In genomic region chr2:105432749-105433148, GRCh38 we compare ENCODE assay signal across 16 cellular contexts. TPM values are rescaled to one million over a fixed set of nuclear protein-coding genes. Genes with fewer than 3 reads are reported as not detected.
A peak's percentile ranks its signal among the peaks of the same experiment; 100 is the strongest.
DNase-seq lines count a peak whose midpoint lies in the region; ATAC-seq and TF ChIP-seq lines count a peak whose summit lies in the region.
"Had no signal": no experiment of that assay in that cellular context is flagged by ENCODE, and none has a peak within 500 bp of the region (broad histone marks: within the 10 kb centered on the region; RNA-seq: fewer than 3 reads in every experiment).

No MANE protein-coding gene starts in this region.

- H3K27me3 ChIP-seq in Panc1 (ENCODE audit: control insufficient read depth, insufficient read depth, low read length) (no peaks in the 10 kb centered on the region), mammary epithelial cell (ENCODE audit: insufficient read depth, low read length) (no peaks in the 10 kb centered on the region), sigmoid colon (no peaks in the 10 kb centered on the region)

- TF ChIP-seq EP300 in sigmoid colon (IDR thresholded peaks at IDR 0.05), result no peak

- no peaks in the 10 kb centered on the region for H3K79me2 ChIP-seq in mammary epithelial cell (ENCODE audit: insufficient read depth, low read length)

- ATAC-seq in Panc1, result peak; percentile 26
- ATAC-seq in GM19328 (IDR thresholded peaks at IDR 0.05; ENCODE audit: unreplicated experiment), result no peak
- ATAC-seq: activated CD4-positive, alpha-beta T cell treated with anti-CD3 and anti-CD28 coated beads for 36 hours; activated T-helper 17 cell treated with anti-CD3 and anti-CD28 coated beads, Interleukin-2, amount 50 U/mL, for 72 hours had no signal

- intact Hi-C loops in Panc1 (cut with micrococcal nuclease; ENCODE audit: unreplicated experiment) (no loop called here), mammary epithelial cell (cut with micrococcal nuclease) (no loop called here), sigmoid colon (cut with DNase I) (no loop called here)

- no peaks in the 10 kb centered on the region for H4K20me1 ChIP-seq in mammary epithelial cell (ENCODE audit: insufficient read depth, low read length)

- peak overlapping the region; percentile 45 for H2AFZ ChIP-seq in mammary epithelial cell (ENCODE audit: low read depth, low read length)

- no peak for TF ChIP-seq CTCF in Panc1 (IDR thresholded peaks at IDR 0.05)
- TF ChIP-seq CTCF in mammary epithelial cell (conservative IDR thresholded peaks at IDR 0.05 in 1 of 2, IDR thresholded peaks at IDR 0.05 in 1 of 2; ENCODE audit: extremely low read depth in 1 of 2, insufficient read depth in 1 of 2, low read depth in 1 of 2, low read length in 2 of 2), result no peak
- no peak for TF ChIP-seq CTCF in fibroblast of villous mesenchyme (IDR thresholded peaks at IDR 0.05; ENCODE audit: insufficient read depth, low read depth, low read length)
- no peak for TF ChIP-seq CTCF in sigmoid colon (IDR thresholded peaks at IDR 0.05)

- peak overlapping the region; percentile 92 for H3K27ac ChIP-seq in Panc1 (ENCODE audit: low read length)
- H3K27ac ChIP-seq in mammary epithelial cell (ENCODE audit: insufficient read depth, low read depth, low read length), result no peak overlapping the region
- H3K27ac ChIP-seq in sigmoid colon, result peak overlapping the region in 3 of 4 donors; percentile 29 to 64 (median 52)
- H3K27ac ChIP-seq in caudate nucleus (ENCODE audit: low read depth, low read length), result no peak overlapping the region

- dilution Hi-C loops in mammary epithelial cell (cut with HindIII; ENCODE audit: low sequenced_read_pairs), result no loop called here

- DNase-seq in Panc1 (ENCODE audit: low read depth, low spot score), result no peak
- peak; percentile 41 for DNase-seq in mammary epithelial cell
- peak; percentile 86 for DNase-seq in fibroblast of villous mesenchyme (ENCODE audit: low read depth)
- no peak for DNase-seq in sigmoid colon
- DNase-seq in caudate nucleus (lab: John Stamatoyannopoulos, UW), result no peak
- DNase-seq in stimulated activated CD4-positive, alpha-beta T cell treated with anti-CD3 and anti-CD28 coated beads, Interleukin-4, amount 100 ng/mL, for 1 hour, result no peak
- DNase-seq: activated CD4-positive, alpha-beta T cell treated with anti-CD3 and anti-CD28 coated beads for 36 hours; activated naive CD8-positive, alpha-beta T cell treated with anti-CD3 and anti-CD28 coated beads, Interleukin-2, amount 10 ng/mL, durations not matched to agents 7 days and 5 days; AML-193; effector CD4-positive, alpha-beta T cell; foreskin fibroblast; kidney glomerular epithelial cell; NCI-H510A; trophoblast cell had no signal

- no peak for TF ChIP-seq POLR2A in sigmoid colon (IDR thresholded peaks at IDR 0.05)

- no peak overlapping the region for H3K4me2 ChIP-seq in mammary epithelial cell (ENCODE audit: insufficient read depth, low read depth, low read length)

- POLR2A ChIA-PET in Panc1 (lab: Charles Lee), result no interaction called here

- no peaks in the 10 kb centered on the region for H3K36me3 ChIP-seq in Panc1 (ENCODE audit: control insufficient read depth, insufficient read depth, low read length)
- H3K36me3 ChIP-seq in mammary epithelial cell (ENCODE audit: insufficient read depth, low read length), result no peaks in the 10 kb centered on the region
- H3K36me3 ChIP-seq in sigmoid colon, result no peaks in the 10 kb centered on the region

- 40% methylated on average over 4 of the region's 4 CpGs for WGBS in mammary epithelial cell (ENCODE audit: low coverage, missing lambda C conversion rate)
- 57 to 69% methylated on average over 4 of the region's 4 CpGs for WGBS in sigmoid colon, 2 donors

- CTCF ChIA-PET in Panc1 (lab: Charles Lee) (interaction anchor here (0.7 kb wide), 1 partner anchor 29 kb away, joined by 8 read pairs; no protein-coding TSS in a partner anchor), mammary epithelial cell (lab: Charles Lee; ENCODE audit: low non-redundant PET) (no interaction called here)

- H3K9me3 ChIP-seq in Panc1 (ENCODE audit: control insufficient read depth, insufficient read depth, low read depth, low read length), result no peaks in the 10 kb centered on the region
- H3K9me3 ChIP-seq in mammary epithelial cell (replicated peaks; ENCODE audit: insufficient read depth, low read length), result no peaks in the 10 kb centered on the region
- no peaks in the 10 kb centered on the region for H3K9me3 ChIP-seq in sigmoid colon

- H3K4me3 ChIP-seq in Panc1 (ENCODE audit: low read depth in 2 of 2, low read length in 2 of 2) (peak overlapping the region in 1 of 2 experiments; percentile 2; a peak in 1 of 4 replicates), mammary epithelial cell (replicated peaks in 1 of 3; ENCODE audit: insufficient read depth in 1 of 3, low read depth in 2 of 3, low read length in 3 of 3) (no peak overlapping the region), fibroblast of villous mesenchyme (ENCODE audit: low read depth, low read length) (no peak overlapping the region), sigmoid colon (no peak overlapping the region)

- in situ Hi-C loops in Panc1 (cut with HindIII; ENCODE audit: low pct_unique_long_range_greater_than_20kb, low sequenced_read_pairs) (no loop called here), mammary epithelial cell (cut with MboI; ENCODE audit: low sequenced_read_pairs in 2 of 2) (no loop called here)

- no peak overlapping the region for H3K9ac ChIP-seq in mammary epithelial cell (ENCODE audit: insufficient read depth, low read length)

- BruUV-seq in Panc1 (replicated peaks; lab: Mats Ljungman, UMichigan), result no TSS peak
- no TSS peak for BruUV-seq in mammary epithelial cell (replicated peaks; lab: Mats Ljungman, UMichigan)

- peaks cover 42% of the 10 kb centered on the region for H3K4me1 ChIP-seq in Panc1 (ENCODE audit: control insufficient read depth, insufficient read depth, low read length)
- peaks cover 10% of the 10 kb centered on the region for H3K4me1 ChIP-seq in mammary epithelial cell (ENCODE audit: insufficient read depth, low read length)
- H3K4me1 ChIP-seq in sigmoid colon, result peaks cover 0 to 27% (median 21%) of the 10 kb centered on the region in 4 donors

RNA-seq across cellular contexts. Expression of gene FHL2, which starts 33.9 kb away (rescaled TPM):
- total RNA-seq in Panc1 (2021; ENCODE audit: unreplicated experiment) (378 TPM), mammary epithelial cell (100 to 1,000 TPM; 158 to 363 TPM), fibroblast of villous mesenchyme (343 and 346 TPM in 2 replicates), sigmoid colon (100 to 1,000 TPM in 1 of 4 donors, 10 to 100 TPM in 3; 62.0 to 123 (median 77.6) TPM)
- 411 TPM for polyA plus RNA-seq in Panc1 (2012; ENCODE audit: insufficient read length)
- polyA plus RNA-seq in mammary epithelial cell (280 TPM), sigmoid colon (100 to 1,000 TPM in 2 of 3 donors, 10 to 100 TPM in 1; 98.8 to 210 (median 123) TPM)
- polyA minus RNA-seq in mammary epithelial cell, result 170 TPM

Comparison
In these comparisons a context has a peak if more than half of its experiments do, and no peak if none do; other contexts are left out.
1. DNase-seq: peak in mammary epithelial cell (single experiment) and fibroblast of villous mesenchyme (single experiment); none in Panc1 (single experiment), sigmoid colon (single experiment), caudate nucleus (0 of 61) and stimulated activated CD4-positive, alpha-beta T cell treated with anti-CD3 and anti-CD28 coated beads, Interleukin-4, amount 100 ng/mL, for 1 hour (single experiment).
2. H3K27ac ChIP-seq: peak in Panc1 (single experiment) and sigmoid colon (3 of 4); none in mammary epithelial cell (single experiment) and caudate nucleus (single experiment).